8 cellular contexts compared by ENCODE assay signal in genomic region chr10:127117125-127117524, GRCh38.
DNase-seq lines count a peak whose midpoint lies in the region; ATAC-seq lines count a peak whose summit lies in the region.

No MANE protein-coding gene starts in this region.

- H3K9me3 Mint-ChIP-seq in T-helper 2 cell treated with Interferon-gamma antibody and Interleukin-4, amounts not matched to agents 5 μg/mL and 100 μg/mL, for 36 hours: no peaks in the 10 kb centered on the region

- H3K27me3 Mint-ChIP-seq in T-helper 2 cell treated with Interferon-gamma antibody and Interleukin-4, amounts not matched to agents 5 μg/mL and 100 μg/mL, for 36 hours (ENCODE audit: low read depth): no peaks in the 10 kb centered on the region

- no peak overlapping the region for H3K4me3 Mint-ChIP-seq in T-helper 2 cell treated with Interferon-gamma antibody and Interleukin-4, amounts not matched to agents 5 μg/mL and 100 μg/mL, for 36 hours

- intact Hi-C loops in head of caudate nucleus (cut with DNase I): no loop called here

- no peaks in the 10 kb centered on the region for H3K4me1 Mint-ChIP-seq in T-helper 2 cell treated with Interferon-gamma antibody and Interleukin-4, amounts not matched to agents 5 μg/mL and 100 μg/mL, for 36 hours (ENCODE audit: low read depth)

- no peaks in the 10 kb centered on the region for H3K36me3 Mint-ChIP-seq in T-helper 2 cell treated with Interferon-gamma antibody and Interleukin-4, amounts not matched to agents 5 μg/mL and 100 μg/mL, for 36 hours (ENCODE audit: low read depth)

- ATAC-seq in HG03045 (IDR thresholded peaks at IDR 0.05; ENCODE audit: unreplicated experiment): no peak
- no peak for ATAC-seq in GM21528 (IDR thresholded peaks at IDR 0.05; ENCODE audit: low FRiP score, unreplicated experiment)

- no peak overlapping the region for H3K27ac Mint-ChIP-seq in T-helper 2 cell treated with Interferon-gamma antibody and Interleukin-4, amounts not matched to agents 5 μg/mL and 100 μg/mL, for 36 hours

- DNase-seq in NOMO-1 treated with DMSO at 0.1 percent for 48 hours (lab: John Stamatoyannopoulos, UW; ENCODE audit: unreplicated experiment) (peak; percentile 7), NOMO-1 (lab: John Stamatoyannopoulos, UW; ENCODE audit: unreplicated experiment in 2 of 2) (no peak), head of caudate nucleus (peak in 37 of 42 donors; percentile 20 to 80 (median 50)), NCI-H526 (lab: John Stamatoyannopoulos, UW) (no peak)
- peak; percentile 13 for DNase-seq in T-helper 2 cell treated with Interferon-gamma antibody and Interleukin-4, amounts not matched to agents 5 μg/mL and 100 μg/mL, for 36 hours (ENCODE audit: low spot score)
- DNase-seq in stimulated activated CD4-positive, alpha-beta T cell treated with anti-CD3 and anti-CD28 coated beads, Interleukin-15, amount 100 ng/mL, for 24 hours: peak; percentile 27

Comparison
In these comparisons a context has a peak if more than half of its experiments do, and no peak if none do; other contexts are left out.
1. DNase-seq: peak in NOMO-1 treated with DMSO at 0.1 percent for 48 hours (single experiment), T-helper 2 cell treated with Interferon-gamma antibody and Interleukin-4, amounts not matched to agents 5 μg/mL and 100 μg/mL, for 36 hours (single experiment), head of caudate nucleus (37 of 42) and stimulated activated CD4-positive, alpha-beta T cell treated with anti-CD3 and anti-CD28 coated beads, Interleukin-15, amount 100 ng/mL, for 24 hours (single experiment); none in NOMO-1 (0 of 2) and NCI-H526 (0 of 2).